8 cellular contexts compared by ENCODE assay signal in genomic region chr12:22252057-22252456, GRCh38.
"Had no signal": no experiment of that assay in that cellular context is flagged by ENCODE, and none has a peak within 500 bp of the region (broad histone marks: within the 10 kb centered on the region; RNA-seq: fewer than 3 reads in every experiment).

No MANE protein-coding gene starts in this region.

- H3K9me3 ChIP-seq: HAP-1 had no signal

- H3K36me3 ChIP-seq: HAP-1 had no signal

- H3K4me1 ChIP-seq: HAP-1 had no signal

- H3K4me3 ChIP-seq: GM23248, HAP-1 had no signal

- ATAC-seq: HCT116, HepG2 had no signal

- H3K27ac ChIP-seq: GM23248, HL-60 had no signal

- DNase-seq: GM23248, GOT3, H7, HFFc6 had no signal
